9 cellular contexts compared by ENCODE assay signal in genomic region chr11:61897387-61898246, GRCh38. TPM values are rescaled to one million over a fixed set of nuclear protein-coding genes. Genes with fewer than 3 reads are reported as not detected.
A peak's percentile ranks its signal among the peaks of the same experiment; 100 is the strongest.
DNase-seq lines count a peak whose midpoint lies in the region; ATAC-seq and TF ChIP-seq lines count a peak whose summit lies in the region.
"Had no signal": no experiment of that assay in that cellular context is flagged by ENCODE, and none has a peak within 500 bp of the region (broad histone marks: within the 10 kb centered on the region; RNA-seq: fewer than 3 reads in every experiment).

No MANE protein-coding gene starts in this region.

- no peaks in the 10 kb centered on the region for H3K27me3 ChIP-seq in KMS-11 (ENCODE audit: insufficient read depth, low read depth)
- no peaks in the 10 kb centered on the region for H3K27me3 ChIP-seq in osteoblast (ENCODE audit: insufficient read depth, low read length)
- no peaks in the 10 kb centered on the region for H3K27me3 ChIP-seq in thyroid gland

- TF ChIP-seq CTCF in KMS-11 (conservative IDR thresholded peaks at IDR 0.05; ENCODE audit: low read depth, low read length) (peak; percentile 88), osteoblast (IDR thresholded peaks at IDR 0.05; ENCODE audit: extremely low read depth, low read depth, low read length) (peak; percentile 82), thyroid gland (IDR thresholded peaks at IDR 0.05) (peak; percentile 38 to 88 (median 67))

- H3K4me1 ChIP-seq in KMS-11 (ENCODE audit: low read depth, poor library complexity, severe bottlenecking): peaks cover 27% of the 10 kb centered on the region
- no peaks in the 10 kb centered on the region for H3K4me1 ChIP-seq in osteoblast (ENCODE audit: insufficient read depth, low read length)
- H3K4me1 ChIP-seq in thyroid gland: peaks cover 0 to 5% of the 10 kb centered on the region in 2 donors

- TF ChIP-seq POLR2A in thyroid gland (IDR thresholded peaks at IDR 0.05): no peak

- DNase-seq in DMS153 treated with DMSO at 0.1 percent for 48 hours (lab: John Stamatoyannopoulos, UW; ENCODE audit: unreplicated experiment): peak; percentile 37
- peak; percentile 21 for DNase-seq in SHP77 treated with DMSO at 0.1 percent for 48 hours (lab: John Stamatoyannopoulos, UW)
- peak; percentile 60 for DNase-seq in activated effector memory CD4-positive, alpha-beta T cell treated with Interleukin-2 at 50 U/mL for 16 hours
- DNase-seq in foreskin melanocyte: peak; percentile 77
- peak; percentile 98 for DNase-seq in osteoblast (ENCODE audit: insufficient read length, low spot score, missing footprints)
- peak; percentile 64 to 68 for DNase-seq in thyroid gland

- H4K20me1 ChIP-seq in KMS-11 (ENCODE audit: insufficient read depth) (no peaks in the 10 kb centered on the region), osteoblast (ENCODE audit: insufficient read depth, low read length) (no peaks in the 10 kb centered on the region)

- H3K36me3 ChIP-seq in KMS-11 (ENCODE audit: insufficient read depth) (no peaks in the 10 kb centered on the region), osteoblast (ENCODE audit: insufficient read depth, low read length) (no peaks in the 10 kb centered on the region), thyroid gland (no peaks in the 10 kb centered on the region)

- intact Hi-C loops in thyroid gland (cut with DNase I): loop anchor here (5.0 kb wide), 2 partner anchors 160 to 185 kb away; no protein-coding TSS in a partner anchor

- H3K4me3 ChIP-seq in KMS-11 (IDR thresholded peaks at IDR 0.05; ENCODE audit: insufficient read depth, low read depth, low read length): no peak overlapping the region
- no peak overlapping the region for H3K4me3 ChIP-seq in osteoblast (ENCODE audit: insufficient read depth, low read length)
- no peak overlapping the region for H3K4me3 ChIP-seq in thyroid gland (replicated peaks in 1 of 3)

- no peak overlapping the region for H3K9ac ChIP-seq in KMS-11

- no peak overlapping the region for H2AFZ ChIP-seq in KMS-11 (ENCODE audit: low read depth)
- H2AFZ ChIP-seq in osteoblast (ENCODE audit: low read length): no peak overlapping the region

- no peaks in the 10 kb centered on the region for H3K79me2 ChIP-seq in KMS-11 (ENCODE audit: insufficient read depth, low read depth)
- no peaks in the 10 kb centered on the region for H3K79me2 ChIP-seq in osteoblast (ENCODE audit: insufficient read depth, low read length)

- ATAC-seq in GM21381 (IDR thresholded peaks at IDR 0.05; ENCODE audit: unreplicated experiment): no peak

- H3K27ac ChIP-seq in KMS-11: no peak overlapping the region
- H3K27ac ChIP-seq in osteoblast (ENCODE audit: low read depth, low read length): no peak overlapping the region
- H3K27ac ChIP-seq in thyroid gland: no peak overlapping the region

- H3K9me3 ChIP-seq in osteoblast (ENCODE audit: low read depth, low read length): no peaks in the 10 kb centered on the region
- H3K9me3 ChIP-seq in thyroid gland: no peaks in the 10 kb centered on the region

- 72 to 76% methylated on average over 12 to 15 of the region's 17 CpGs for WGBS in thyroid gland, 2 donors

- H3K4me2 ChIP-seq in KMS-11: no peak overlapping the region
- no peak overlapping the region for H3K4me2 ChIP-seq in osteoblast (ENCODE audit: insufficient read depth, low read length)

RNA-seq across cellular contexts. Expression of gene FADS3, which starts 6.3 kb away (rescaled TPM):
- total RNA-seq in osteoblast: 127 and 144 TPM in 2 replicates
- total RNA-seq in thyroid gland: 10 to 100 TPM; 25.2 to 37.6 (median 31.2) TPM

RNA-seq across cellular contexts. Expression of gene RAB3IL1, which starts 19.7 kb away (rescaled TPM):
- total RNA-seq in osteoblast: 15.9 and 20.3 TPM in 2 replicates
- total RNA-seq in thyroid gland: 10 to 100 TPM in 3 of 4 donors, 1 to 10 TPM in 1; 6.5 to 27.7 (median 15.2) TPM
- total RNA-seq: T-helper 2 cell treated with Interferon-gamma antibody and Interleukin-4, amounts not matched to agents 100 ng/mL and 5 ng/mL, for 36 hours had no signal

RNA-seq across cellular contexts. Expression of gene BEST1, which starts 52.5 kb away (rescaled TPM):
- total RNA-seq in osteoblast (5.6 and 8.0 TPM in 2 replicates), thyroid gland (1 to 10 TPM in 3 of 4 donors, under 1 TPM in 1; 0.67 to 3.3 (median 1.9) TPM)
- total RNA-seq: T-helper 2 cell treated with Interferon-gamma antibody and Interleukin-4, amounts not matched to agents 100 ng/mL and 5 ng/mL, for 36 hours had no signal

Comparison
In these comparisons a context has a peak if more than half of its experiments do, and no peak if none do; other contexts are left out.
1. DNase-seq: peak in every context shown above with its lines; median percentile 98 in osteoblast; 77 in foreskin melanocyte; 66 in thyroid gland; 60 in activated effector memory CD4-positive, alpha-beta T cell treated with Interleukin-2 at 50 U/mL for 16 hours; 37 in DMS153 treated with DMSO at 0.1 percent for 48 hours; 21 in SHP77 treated with DMSO at 0.1 percent for 48 hours.